28 cellular contexts compared by ENCODE assay signal in genomic region chr18:33269223-33269622, GRCh38.
"Had no signal": no experiment of that assay in that cellular context is flagged by ENCODE, and none has a peak within 500 bp of the region (broad histone marks: within the 10 kb centered on the region; RNA-seq: fewer than 3 reads in every experiment).

No MANE protein-coding gene starts in this region.

- H3K27ac Mint-ChIP-seq: activated naive CD4-positive, alpha-beta T cell treated with anti-CD3 and anti-CD28 coated beads for 36 hours; activated naive CD8-positive, alpha-beta T cell treated with anti-CD3 and anti-CD28 coated beads for 36 hours; activated T-helper 1 cell treated with anti-CD3 and anti-CD28 coated beads, Interleukin-12 subunit alpha, Interleukin-12 subunit beta, Interleukin-2, Interleukin-4 antibody, amounts not matched to agents 30 ng/mL and 10 ng/mL and 1 ng/mL, durations not matched to agents 14 hours and 24 hours and 36 hours; nephron; stimulated activated effector memory CD8-positive, alpha-beta T cell treated with anti-CD3 and anti-CD28 coated beads, Interleukin-12 subunit alpha, Interleukin-12 subunit beta, amount 100 ng/mL, for 72 hours; stimulated activated naive CD8-positive, alpha-beta T cell treated with anti-CD3 and anti-CD28 coated beads, Interleukin-15, Interleukin-2, amounts not matched to agents 100 ng/mL and 50 ng/mL, for 24 hours; type B pancreatic cell had no signal

- H3K4me3 ChIP-seq: adrenal gland, body of pancreas, left lung, lower lobe of right lung, mucosa of descending colon, pancreas, prostate gland, sigmoid colon, thoracic aorta, uterus had no signal

- H3K9me3 ChIP-seq: adrenal gland, body of pancreas, left lung, lower lobe of right lung, mucosa of descending colon, pancreas, prostate gland, sigmoid colon, thoracic aorta, uterus had no signal

- H3K27ac ChIP-seq: adrenal gland, body of pancreas, left lung, lower lobe of right lung, pancreas, prostate gland, sigmoid colon, thoracic aorta, uterus had no signal

- ATAC-seq: body of pancreas; left lung; lower lobe of right lung; mucosa of descending colon; pancreas; stimulated activated effector memory CD8-positive, alpha-beta T cell treated with anti-CD3 and anti-CD28 coated beads, Interleukin-12 subunit alpha, Interleukin-12 subunit beta, amount 100 ng/mL, for 72 hours had no signal

- H3K27me3 Mint-ChIP-seq: activated naive CD8-positive, alpha-beta T cell treated with anti-CD3 and anti-CD28 coated beads for 36 hours; stimulated activated naive CD8-positive, alpha-beta T cell treated with anti-CD3 and anti-CD28 coated beads, Interleukin-15, Interleukin-2, amounts not matched to agents 100 ng/mL and 50 ng/mL, for 24 hours; type B pancreatic cell had no signal

- H3K9me3 Mint-ChIP-seq: activated T-helper 1 cell treated with anti-CD3 and anti-CD28 coated beads, Interleukin-12 subunit alpha, Interleukin-12 subunit beta, Interleukin-2, Interleukin-4 antibody, amounts not matched to agents 30 ng/mL and 10 ng/mL and 1 ng/mL, durations not matched to agents 14 hours and 24 hours and 36 hours; nephron; stimulated activated naive CD8-positive, alpha-beta T cell treated with anti-CD3 and anti-CD28 coated beads, Interleukin-15, Interleukin-2, amounts not matched to agents 100 ng/mL and 50 ng/mL, for 24 hours; type B pancreatic cell had no signal

- DNase-seq: activated CD4-positive, alpha-beta T cell treated with anti-CD3 and anti-CD28 coated beads for 4 hours; activated CD4-positive, alpha-beta T cell treated with anti-CD3 and anti-CD28 coated beads, Interleukin-2, amount 50 U/mL, for 48 hours; activated CD8-positive, alpha-beta memory T cell treated with anti-CD3 and anti-CD28 coated beads for 24 hours; activated effector memory CD4-positive, alpha-beta T cell treated with anti-CD3 and anti-CD28 coated beads, Interleukin-2, amount 50 U/mL, for 16 hours; activated naive CD4-positive, alpha-beta T cell treated with anti-CD3 and anti-CD28 coated beads for 36 hours; activated naive CD8-positive, alpha-beta T cell treated with anti-CD3 and anti-CD28 coated beads for 36 hours; adrenal gland; aorta; body of pancreas; dermis blood vessel endothelial cell; effector CD4-positive, alpha-beta T cell; kidney glomerular epithelial cell; left lung; lower lobe of right lung; mucosa of descending colon; nucleus accumbens; pancreas; sigmoid colon; small intestine; stimulated activated CD4-positive, alpha-beta T cell treated with anti-CD3 and anti-CD28 coated beads, Interleukin-4, amount 100 ng/mL, for 24 hours; uterus had no signal

- H3K4me1 ChIP-seq: adrenal gland, body of pancreas, left lung, lower lobe of right lung, pancreas, prostate gland, sigmoid colon, uterus had no signal

- H3K4me1 Mint-ChIP-seq: activated naive CD8-positive, alpha-beta T cell treated with anti-CD3 and anti-CD28 coated beads for 36 hours; nephron; stimulated activated effector memory CD8-positive, alpha-beta T cell treated with anti-CD3 and anti-CD28 coated beads, Interleukin-12 subunit alpha, Interleukin-12 subunit beta, amount 100 ng/mL, for 72 hours had no signal

- H3K27me3 ChIP-seq: adrenal gland, body of pancreas, left lung, pancreas, sigmoid colon, uterus had no signal

- H3K36me3 ChIP-seq: adrenal gland, left lung, lower lobe of right lung, pancreas, prostate gland, sigmoid colon, thoracic aorta had no signal

- H3K4me3 Mint-ChIP-seq: activated naive CD4-positive, alpha-beta T cell treated with anti-CD3 and anti-CD28 coated beads for 36 hours; activated naive CD8-positive, alpha-beta T cell treated with anti-CD3 and anti-CD28 coated beads for 36 hours; activated T-helper 1 cell treated with anti-CD3 and anti-CD28 coated beads, Interleukin-12 subunit alpha, Interleukin-12 subunit beta, Interleukin-2, Interleukin-4 antibody, amounts not matched to agents 30 ng/mL and 10 ng/mL and 1 ng/mL, durations not matched to agents 14 hours and 24 hours and 36 hours; nephron; stimulated activated effector memory CD8-positive, alpha-beta T cell treated with anti-CD3 and anti-CD28 coated beads, Interleukin-12 subunit alpha, Interleukin-12 subunit beta, amount 100 ng/mL, for 72 hours; stimulated activated naive CD8-positive, alpha-beta T cell treated with anti-CD3 and anti-CD28 coated beads, Interleukin-15, Interleukin-2, amounts not matched to agents 100 ng/mL and 50 ng/mL, for 24 hours; type B pancreatic cell had no signal

- H3K36me3 Mint-ChIP-seq: activated naive CD8-positive, alpha-beta T cell treated with anti-CD3 and anti-CD28 coated beads for 36 hours; stimulated activated effector memory CD8-positive, alpha-beta T cell treated with anti-CD3 and anti-CD28 coated beads, Interleukin-12 subunit alpha, Interleukin-12 subunit beta, amount 100 ng/mL, for 72 hours; type B pancreatic cell had no signal
